In genomic region chr20:61623451-61623850, GRCh38 we compare ENCODE assay signal across 21 cellular contexts.
A peak's percentile ranks its signal among the peaks of the same experiment; 100 is the strongest.
DNase-seq lines count a peak whose midpoint lies in the region; ATAC-seq, FAIRE-seq and TF ChIP-seq lines count a peak whose summit lies in the region.
"Had no signal": no experiment of that assay in that cellular context is flagged by ENCODE, and none has a peak within 500 bp of the region (broad histone marks: within the 10 kb centered on the region; RNA-seq: fewer than 3 reads in every experiment).

No MANE protein-coding gene starts in this region.

- H3K9me3 ChIP-seq in BLaER1 (peaks cover 5% of the 10 kb centered on the region), HepG2 (ENCODE audit: low read length) (no peaks in the 10 kb centered on the region), neuronal stem cell (replicated peaks in 1 of 2; ENCODE audit: control insufficient read depth in 2 of 2, insufficient read depth in 1 of 2, low read depth in 1 of 2, low read length in 2 of 2) (peaks cover 0 to 2% of the 10 kb centered on the region in 2 donors)
- peaks cover 0 to 6% (median 2%) of the 10 kb centered on the region in 11 experiments; a peak in 13 of 22 replicates for H3K9me3 ChIP-seq in BLaER1 treated with 17β-estradiol and CSF1 and Interleukin-3, amounts not matched to agents 10 nM and 100 nM (replicated peaks in 1 of 11)
- H3K9me3 ChIP-seq: BE2C had no signal

- TF ChIP-seq POLR2A in HepG2 (IDR thresholded peaks at IDR 0.05; ENCODE audit: insufficient read depth in 1 of 2, low read depth in 2 of 2, low read length in 2 of 2) = no peak

- POLR2A ChIA-PET in HepG2 (lab: Yijun Ruan, JAX) = no interaction called here

- H3K18ac ChIP-seq in neuronal stem cell (ENCODE audit: low read length) = peak overlapping the region; percentile 60

- TF ChIP-seq EP300 in HepG2 (IDR thresholded peaks at IDR 0.05; ENCODE audit: low read depth in 2 of 2, low read length in 2 of 2) (no peak), HepG2 (CRISPR knock-in tag; IDR thresholded peaks at IDR 0.05; ENCODE audit: borderline replicate concordance) (no peak)

- H4K8ac ChIP-seq in neuronal stem cell (ENCODE audit: low read depth, low read length) = no peak overlapping the region

- H3K27me3 ChIP-seq in BLaER1 (no peaks in the 10 kb centered on the region), HepG2 (ENCODE audit: control insufficient read depth in 1 of 2, insufficient read depth in 2 of 2, low read length in 2 of 2) (peaks cover 29 to 84% of the 10 kb centered on the region in 2 experiments), neuronal stem cell (ENCODE audit: control insufficient read depth in 3 of 3, insufficient read depth in 3 of 3, low read depth in 1 of 3, low read length in 3 of 3) (no peaks in the 10 kb centered on the region)
- peaks cover 0 to 11% (median 0%) of the 10 kb centered on the region in 11 experiments; a peak in 5 of 22 replicates for H3K27me3 ChIP-seq in BLaER1 treated with 17β-estradiol and CSF1 and Interleukin-3, amounts not matched to agents 10 nM and 100 nM

- CTCF ChIA-PET in HepG2 (lab: Yijun Ruan, JAX; ENCODE audit: low intra/inter-chr PET ratio, low total read pairs) = no interaction called here

- H3K36me3 ChIP-seq in BLaER1 (no peaks in the 10 kb centered on the region), HepG2 (replicated peaks in 1 of 2; ENCODE audit: control insufficient read depth in 1 of 2, insufficient read depth in 2 of 2, low read length in 2 of 2) (no peaks in the 10 kb centered on the region), neuronal stem cell (replicated peaks in 1 of 2; ENCODE audit: control insufficient read depth in 2 of 2, insufficient read depth in 2 of 2, low read length in 2 of 2) (peaks cover 0 to 1% of the 10 kb centered on the region in 2 donors)
- H3K36me3 ChIP-seq in BLaER1 treated with 17β-estradiol and CSF1 and Interleukin-3, amounts not matched to agents 10 nM and 100 nM = no peaks in the 10 kb centered on the region
- H3K36me3 ChIP-seq: BE2C had no signal

- no peak overlapping the region for H2AK5ac ChIP-seq in neuronal stem cell (ENCODE audit: low read depth, low read length)

- intact Hi-C loops in HepG2 (cut with micrococcal nuclease; ENCODE audit: unreplicated experiment) = no loop called here

- no peak for FAIRE-seq in HepG2 (lab: Jason Lieb, UNC)
- FAIRE-seq: A204.1, G401.6, GM12891, GM18507 had no signal

- in situ Hi-C loops in HepG2 (cut with HindIII; ENCODE audit: extremely low pct_ligation_motif_present, low pct_unique_long_range_greater_than_20kb) = no loop called here

- H3K4me3 ChIP-seq in BLaER1 (no peak overlapping the region), HepG2 (replicated peaks in 1 of 3; ENCODE audit: insufficient read depth in 1 of 3, low read depth in 2 of 3, low read length in 3 of 3) (no peak overlapping the region), neuronal stem cell (ENCODE audit: low read length in 2 of 2) (no peak overlapping the region)
- no peak overlapping the region for H3K4me3 ChIP-seq in BLaER1 treated with 17β-estradiol and CSF1 and Interleukin-3, amounts not matched to agents 10 nM and 100 nM

- peaks cover 45% of the 10 kb centered on the region for H3K4me1 ChIP-seq in BLaER1
- peaks cover 13 to 47% (median 40%) of the 10 kb centered on the region in 10 experiments; a peak in 18 of 20 replicates for H3K4me1 ChIP-seq in BLaER1 treated with 17β-estradiol and CSF1 and Interleukin-3, amounts not matched to agents 10 nM and 100 nM
- no peaks in the 10 kb centered on the region for H3K4me1 ChIP-seq in HepG2 (ENCODE audit: insufficient read depth, low read length)
- H3K4me1 ChIP-seq in neuronal stem cell (ENCODE audit: control insufficient read depth in 2 of 2, insufficient read depth in 1 of 2, low read depth in 1 of 2, low read length in 2 of 2) = peaks cover 7% of the 10 kb centered on the region in 2 donors
- H3K4me1 ChIP-seq: BE2C had no signal

- H2AFZ ChIP-seq in HepG2 (ENCODE audit: low read length) (no peak overlapping the region), neuronal stem cell (ENCODE audit: low read length) (no peak overlapping the region)

- no peaks in the 10 kb centered on the region for H3K79me1 ChIP-seq in neuronal stem cell (ENCODE audit: low read depth, low read length)

- BruUV-seq in HepG2 (replicated peaks; lab: Mats Ljungman, UMichigan) = no TSS peak

- H4K91ac ChIP-seq in neuronal stem cell (ENCODE audit: low read depth, low read length, poor library complexity) = no peak overlapping the region

- H3K27ac ChIP-seq in BLaER1 (no peak overlapping the region), HepG2 (ENCODE audit: extremely low read length, insufficient read depth, low read length) (no peak overlapping the region), neuronal stem cell (replicated peaks; ENCODE audit: low read length) (no peak overlapping the region)
- no peak overlapping the region for H3K27ac ChIP-seq in BLaER1 treated with 17β-estradiol and CSF1 and Interleukin-3, amounts not matched to agents 10 nM and 100 nM

- no peak overlapping the region for H2BK5ac ChIP-seq in neuronal stem cell (ENCODE audit: low read length)

- H2BK12ac ChIP-seq in neuronal stem cell (ENCODE audit: low read length) = no peak overlapping the region

- no peak overlapping the region for H2BK15ac ChIP-seq in neuronal stem cell (ENCODE audit: low read length)

- H3K9ac ChIP-seq in BLaER1 (no peak overlapping the region), HepG2 (ENCODE audit: insufficient read depth, low read depth, low read length) (no peak overlapping the region), neuronal stem cell (ENCODE audit: low read depth, low read length, poor library complexity) (no peak overlapping the region)
- H3K9ac ChIP-seq in BLaER1 treated with 17β-estradiol and CSF1 and Interleukin-3, amounts not matched to agents 10 nM and 100 nM = no peak overlapping the region

- H3K4ac ChIP-seq in neuronal stem cell (ENCODE audit: low read length) = no peak overlapping the region

- H3K14ac ChIP-seq in neuronal stem cell (ENCODE audit: low read length) = no peak overlapping the region

- H4K20me1 ChIP-seq in BLaER1 (0 out of 2 replicates have a peak, but pooled peaks cover 6% of the 10 kb centered on the region), HepG2 (ENCODE audit: insufficient read depth, low read length) (peaks cover 5% of the 10 kb centered on the region; the same call in 1 of the 2 replicates)
- peaks cover 0 to 22% (median 0%) of the 10 kb centered on the region in 11 experiments; a peak in 5 of 22 replicates for H4K20me1 ChIP-seq in BLaER1 treated with 17β-estradiol and CSF1 and Interleukin-3, amounts not matched to agents 10 nM and 100 nM

- no peaks in the 10 kb centered on the region for H3K79me2 ChIP-seq in HepG2 (ENCODE audit: insufficient read depth, low read length)

- no peak for TF ChIP-seq RAD21 in HepG2 (CRISPR knock-in tag; IDR thresholded peaks at IDR 0.05)

- H3K4me2 ChIP-seq in BLaER1 (peak overlapping the region; percentile 76), HepG2 (ENCODE audit: low read depth, low read length) (no peak overlapping the region), neuronal stem cell (ENCODE audit: insufficient read depth, low read length, poor library complexity, severe bottlenecking) (no peak overlapping the region)
- H3K4me2 ChIP-seq in BLaER1 treated with 17β-estradiol and CSF1 and Interleukin-3, amounts not matched to agents 10 nM and 100 nM = peak overlapping the region in 9 of 11 experiments; percentile 29 to 89 (median 71); a peak in 18 of 22 replicates

- ATAC-seq in HepG2 = no peak
- no peak for ATAC-seq in HG02973 (IDR thresholded peaks at IDR 0.05; ENCODE audit: unreplicated experiment)
- no peak for ATAC-seq in GM18502 (IDR thresholded peaks at IDR 0.05; ENCODE audit: poor library complexity, unreplicated experiment)

- DNase-seq in HepG2 (ENCODE audit: low spot score) = no peak
- no peak for DNase-seq in neuronal stem cell (ENCODE audit: low spot score)
- no peak for DNase-seq in glomerular visceral epithelial cell (ENCODE audit: extremely low spot score)
- DNase-seq: 8988T; ACHN; BE2C; C1 segment of cervical spinal cord; CD4-positive, alpha-beta memory T cell; CD4-positive, CD25-positive, alpha-beta regulatory T cell; COR-L47; DMS 273 treated with DMSO at 0.1 percent for 48 hours; DMS79 treated with DMSO at 0.1 percent for 48 hours; GF-D8 had no signal

- 2% methylated on average over 11 of the region's 11 CpGs for WGBS in HepG2 (ENCODE audit: low lambda C conversion rate)
- no CpG with 5 or more reads among the region's 11 CpGs for WGBS in neuronal stem cell (ENCODE audit: extremely low coverage in 2 of 2, insufficient read length in 2 of 2, insufficient replicate concordance in 1 of 2), 2 donors

- H3K23ac ChIP-seq in neuronal stem cell (ENCODE audit: low read depth, low read length, poor library complexity) = no peak overlapping the region

- H2BK120ac ChIP-seq in neuronal stem cell (ENCODE audit: low read depth, low read length) = no peak overlapping the region

- no peak for TF ChIP-seq CTCF in HepG2 (CRISPR knock-in tag; IDR thresholded peaks at IDR 0.05)

TF ChIP-seq in HepG2, 621 proteins besides CTCF, POLR2A, EP300 and RAD21:
- no peak for TF ChIP-seq AGO1 (IDR thresholded peaks at IDR 0.05; ENCODE audit: low read depth, low read length, poor library complexity, severe bottlenecking)
- TF ChIP-seq ZNF891 (CRISPR knock-in tag; IDR thresholded peaks at IDR 0.05) = no peak
- TF ChIP-seq ZNF7 (CRISPR knock-in tag; IDR thresholded peaks at IDR 0.05) = no peak
- no peak for TF ChIP-seq ZNF350 (CRISPR knock-in tag; IDR thresholded peaks at IDR 0.05; ENCODE audit: borderline replicate concordance, low read depth)
- TF ChIP-seq ZIK1 (CRISPR knock-in tag; IDR thresholded peaks at IDR 0.05; ENCODE audit: borderline replicate concordance, low read depth) = no peak
- no peak for TF ChIP-seq TFDP2 (CRISPR knock-in tag; IDR thresholded peaks at IDR 0.05)
- peak; percentile 76 for TF ChIP-seq ATF7 (IDR thresholded peaks at IDR 0.05)
- TF ChIP-seq ATF7 (CRISPR knock-in tag; IDR thresholded peaks at IDR 0.05) = no peak
- TF ChIP-seq CREB1 (IDR thresholded peaks at IDR 0.05) = peak; percentile 96
- TF ChIP-seq CREB1 (CRISPR knock-in tag; IDR thresholded peaks at IDR 0.05) = no peak

Comparison
In these comparisons a context has a peak if more than half of its experiments do, and no peak if none do; other contexts are left out.
1. H3K4me2 ChIP-seq: peak in BLaER1 (single experiment) and BLaER1 treated with 17β-estradiol and CSF1 and Interleukin-3, amounts not matched to agents 10 nM and 100 nM (9 of 11); none in HepG2 (single experiment) and neuronal stem cell (single experiment).